ENCODE assay signal across 15 cellular contexts in the genomic region with DNA sequence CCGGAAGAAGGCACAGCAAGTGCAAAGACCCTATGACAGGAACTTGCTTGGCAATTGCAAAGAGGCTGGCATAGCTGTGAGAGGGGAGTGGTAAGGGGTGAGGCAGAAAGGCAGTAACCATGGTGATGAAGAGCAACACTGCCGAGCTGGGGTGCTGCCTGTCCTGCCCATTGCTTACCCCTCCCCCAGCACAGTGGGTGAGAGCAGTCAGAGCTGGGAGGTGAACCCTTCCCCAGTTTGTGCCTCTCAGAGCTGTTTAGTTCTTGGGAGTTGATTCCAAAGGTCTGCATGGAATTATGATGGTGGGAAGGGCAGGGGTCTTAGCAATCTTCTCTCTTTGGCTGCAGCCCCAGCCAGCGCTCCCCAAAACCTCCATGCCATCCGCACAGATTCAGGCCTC. TPM values are rescaled to one million over a fixed set of nuclear protein-coding genes. Genes with fewer than 3 reads are reported as not detected.
DNase-seq lines count a peak whose midpoint lies in the region; ATAC-seq, FAIRE-seq and TF ChIP-seq lines count a peak whose summit lies in the region.
"Had no signal": no experiment of that assay in that cellular context is flagged by ENCODE, and none has a peak within 500 bp of the region (broad histone marks: within the 10 kb centered on the region; RNA-seq: fewer than 3 reads in every experiment).

No MANE protein-coding gene starts in this region.

- H3K18ac ChIP-seq in H1 (ENCODE audit: extremely low read depth, low read length), result peak overlapping the region; percentile 99

- peak overlapping the region; percentile 79 for H4K91ac ChIP-seq in H1 (replicated peaks; ENCODE audit: insufficient read length, low read length)

- H3K27me3 Mint-ChIP-seq in nephron (ENCODE audit: low read depth), result no peaks in the 10 kb centered on the region

- H3K79me1 ChIP-seq in H1 (ENCODE audit: low read depth, low read length), result no peaks in the 10 kb centered on the region; the same call in none of the 2 replicates

- peak overlapping the region; percentile 99 for H2BK20ac ChIP-seq in H1 (ENCODE audit: low read length)

- no peak overlapping the region for H2AFZ ChIP-seq in H1 (ENCODE audit: low read length)
- H2AFZ ChIP-seq: parathyroid adenoma had no signal

- no peak overlapping the region for H3K14ac ChIP-seq in H1 (ENCODE audit: insufficient read length)

- ATAC-seq in HG03196 (IDR thresholded peaks at IDR 0.05; ENCODE audit: unreplicated experiment), result no peak
- ATAC-seq: activated CD8-positive, alpha-beta T cell treated with anti-CD3 and anti-CD28 coated beads, Interleukin-2, amount 10 ng/mL, durations not matched to agents 7 days and 5 days; PC-3 had no signal

- TF ChIP-seq CTCF in cardiac muscle cell (IDR thresholded peaks at IDR 0.05; ENCODE audit: low read depth, low read length), result no peak
- no peak for TF ChIP-seq CTCF in H1 (IDR thresholded peaks at IDR 0.05; ENCODE audit: control extremely low read depth in 1 of 3, insufficient read depth in 1 of 3, low read depth in 1 of 3, low read length in 3 of 3)
- no peak for TF ChIP-seq CTCF in nephron (IDR thresholded peaks at IDR 0.05; ENCODE audit: unreplicated experiment in 3 of 3)

- H3K9ac ChIP-seq in H1 (replicated peaks in 1 of 4; ENCODE audit: extremely low read depth in 1 of 4, low read depth in 3 of 4, low read length in 3 of 4), result peak overlapping the region in 2 of 4 experiments; percentile 70 to 71; a peak in 6 of 7 replicates
- H3K9ac ChIP-seq: parathyroid adenoma had no signal

- peak overlapping the region; percentile 35 to 73 (median 68) for H3K4me3 Mint-ChIP-seq in nephron
- H3K4me3 Mint-ChIP-seq: activated CD8-positive, alpha-beta T cell treated with anti-CD3 and anti-CD28 coated beads, Interleukin-2, amount 10 ng/mL, durations not matched to agents 7 days and 5 days; CD4-positive, CD25-positive, alpha-beta regulatory T cell had no signal

- H3K4ac ChIP-seq in H1 (replicated peaks; ENCODE audit: insufficient read length, low read depth, low read length), result peak overlapping the region; percentile 50

- H3K36me3 ChIP-seq in cardiac muscle cell (no peaks in the 10 kb centered on the region), H1 (ENCODE audit: control insufficient read depth in 2 of 4, insufficient read depth in 4 of 4, low read length in 3 of 4) (peaks cover 25 to 73% (median 33%) of the 10 kb centered on the region in 4 experiments; a peak in 7 of 8 replicates)

- TF ChIP-seq EP300 in H1 (IDR thresholded peaks at IDR 0.05; ENCODE audit: borderline replicate concordance in 1 of 2, low read depth in 2 of 2, low read length in 2 of 2), result peak; percentile 30 to 51; a peak in 1 of 3 replicates

- H3K23ac ChIP-seq in H1 (ENCODE audit: insufficient read length), result no peak overlapping the region

- TF ChIP-seq RAD21 in H1 (IDR thresholded peaks at IDR 0.05 in 1 of 2, conservative IDR thresholded peaks at IDR 0.05 in 1 of 2; ENCODE audit: low read depth in 2 of 2, low read length in 2 of 2), result no peak

- H2BK12ac ChIP-seq in H1 (ENCODE audit: low read depth, low read length), result peak overlapping the region; percentile 99

- peak overlapping the region; percentile 68 for H4K5ac ChIP-seq in H1 (ENCODE audit: insufficient read length, low read depth, low read length)

- H2BK15ac ChIP-seq in H1 (ENCODE audit: low read length), result peak overlapping the region; percentile 53; the same call in 1 of the 2 replicates

- TF ChIP-seq POLR2A in H1 (IDR thresholded peaks at IDR 0.05; ENCODE audit: control extremely low read depth in 1 of 2, low read depth in 2 of 2, low read length in 2 of 2), result peak in 1 of 2 experiments; percentile 80; a peak in 2 of 3 replicates

- H3K27ac ChIP-seq in cardiac muscle cell, result peak overlapping the region; percentile 95
- peak overlapping the region; percentile 94 for H3K27ac ChIP-seq in H1 (ENCODE audit: low read depth, low read length)
- H3K27ac ChIP-seq: parathyroid adenoma had no signal

- peak overlapping the region; percentile 66; the same call in 1 of the 2 replicates for H2AK5ac ChIP-seq in H1 (ENCODE audit: low read depth, low read length)

- POLR2A ChIA-PET in H1 (lab: Charles Lee; ENCODE audit: partially characterized antibody), result interaction anchor here (0.5 to 29.7 kb wide), 15 partner anchors 5 to 405 kb away, joined by 3 to 643 read pairs (median 4); partner anchors contain the start of genes EHD4, MAPKBP1, MGA and RPAP1

- H3K4me1 Mint-ChIP-seq in nephron, result peaks cover 51% of the 10 kb centered on the region

- DNase-seq in cardiac muscle cell (ENCODE audit: low read depth in 1 of 2, low spot score in 1 of 2) (peak in 1 of 2 donors; percentile 20), cardiac septum (ENCODE audit: low spot score) (no peak), H1 (ENCODE audit: low read depth in 1 of 2, low spot score in 2 of 2) (peak in 1 of 2 experiments; percentile 58), NCI-H187 treated with DMSO at 0.1 percent for 48 hours (lab: John Stamatoyannopoulos, UW) (no peak), G401 (ENCODE audit: low spot score) (no peak)
- DNase-seq in activated CD8-positive, alpha-beta memory T cell treated with anti-CD3 and anti-CD28 coated beads, Interleukin-2, amount 50 U/mL, for 4 hours, result no peak
- DNase-seq: activated CD8-positive, alpha-beta T cell treated with anti-CD3 and anti-CD28 coated beads, Interleukin-2, amount 10 ng/mL, durations not matched to agents 7 days and 5 days; activated gamma-delta T cell; aorta; CD4-positive, CD25-positive, alpha-beta regulatory T cell; PC-3 had no signal

- H3K9me3 ChIP-seq in cardiac muscle cell (ENCODE audit: low read depth) (no peaks in the 10 kb centered on the region), H1 (ENCODE audit: insufficient read depth in 2 of 2, low read depth in 1 of 2, low read length in 1 of 2) (no peaks in the 10 kb centered on the region)
- H3K9me3 ChIP-seq: stomach had no signal

- peak overlapping the region; percentile 94 for H2BK5ac ChIP-seq in H1 (ENCODE audit: low read depth, low read length)

- peak; percentile 39 for FAIRE-seq in H1 (lab: Jason Lieb, UNC)

- no peaks in the 10 kb centered on the region for H3K27me3 ChIP-seq in cardiac muscle cell
- H3K27me3 ChIP-seq in H1 (replicated peaks in 1 of 4; ENCODE audit: control insufficient read depth in 3 of 4, extremely low read depth in 1 of 4, insufficient read depth in 3 of 4, low read length in 3 of 4), result no peaks in the 10 kb centered on the region
- H3K27me3 ChIP-seq: stomach had no signal

- peaks cover 51% of the 10 kb centered on the region for H3K36me3 Mint-ChIP-seq in nephron (ENCODE audit: low read depth)
- H3K36me3 Mint-ChIP-seq: CD4-positive, CD25-positive, alpha-beta regulatory T cell had no signal

- H3K4me3 ChIP-seq in cardiac muscle cell (no peak overlapping the region), H1 (ENCODE audit: extremely low read depth in 1 of 4, insufficient read depth in 2 of 4, low read depth in 3 of 4, low read length in 4 of 4) (peak overlapping the region in 3 of 4 experiments; percentile 7 to 46 (median 13); a peak in 4 of 8 replicates)
- H3K4me3 ChIP-seq: stomach had no signal

- intact Hi-C loops in cardiac septum (cut with DNase I), result no loop called here

- H3K4me1 ChIP-seq in cardiac muscle cell (ENCODE audit: low read depth) (peaks cover 44% of the 10 kb centered on the region), H1 (replicated peaks in 1 of 4; ENCODE audit: control insufficient read depth in 3 of 4, insufficient read depth in 4 of 4, low read length in 3 of 4) (peaks cover 20 to 47% (median 40%) of the 10 kb centered on the region in 4 experiments)
- H3K4me1 ChIP-seq: parathyroid adenoma had no signal

- no peaks in the 10 kb centered on the region for H3K9me3 Mint-ChIP-seq in nephron

- H4K20me1 ChIP-seq in H1 (replicated peaks in 1 of 2; ENCODE audit: control insufficient read depth in 1 of 2, insufficient read depth in 2 of 2, low read length in 2 of 2), result no peaks in the 10 kb centered on the region

- in situ Hi-C loops in G401 (cut with HindIII; ENCODE audit: low sequenced_read_pairs), result no loop called here

- no peaks in the 10 kb centered on the region for H3K79me2 ChIP-seq in H1 (ENCODE audit: control insufficient read depth in 1 of 2, insufficient read depth in 2 of 2, low read length in 2 of 2)
- H3K79me2 ChIP-seq: parathyroid adenoma had no signal

- H3K27ac Mint-ChIP-seq in nephron, result peak overlapping the region; percentile 99 to 100 (median 100)
- H3K27ac Mint-ChIP-seq: activated CD8-positive, alpha-beta T cell treated with anti-CD3 and anti-CD28 coated beads, Interleukin-2, amount 10 ng/mL, durations not matched to agents 7 days and 5 days had no signal

- peak overlapping the region; percentile 58 to 62 for H3K4me2 ChIP-seq in H1 (ENCODE audit: insufficient read depth in 1 of 2, low read depth in 2 of 2, low read length in 2 of 2)

- H2BK120ac ChIP-seq in H1 (replicated peaks; ENCODE audit: low read depth, low read length), result peak overlapping the region; percentile 36

- H4K8ac ChIP-seq in H1 (ENCODE audit: extremely low read depth, insufficient read depth, low read length), result peak overlapping the region; percentile 88; the same call in 1 of the 2 replicates

- no peak overlapping the region for H3K56ac ChIP-seq in H1 (replicated peaks; ENCODE audit: insufficient read length, low read depth, low read length)

- 57% methylated on average over 4 of the region's 4 CpGs; no CpG with 5 or more reads in 1 of the 2 experiments for WGBS in H1 (ENCODE audit: extremely low coverage in 1 of 2, insufficient coverage in 1 of 2, insufficient read length in 1 of 2, insufficient replicate concordance in 2 of 2, low coverage in 1 of 2, low lambda C conversion rate in 2 of 2, missing lambda C conversion rate in 1 of 2), 2 experiments

- CTCF ChIA-PET in H1 (lab: Charles Lee; ENCODE audit: partially characterized antibody), result interaction anchor here (1.0 to 4.8 kb wide), 7 partner anchors 8 to 244 kb away, joined by 3 to 42 read pairs (median 6); partner anchors contain the start of genes MGA and TYRO3

- H3K23me2 ChIP-seq in H1 (ENCODE audit: low read depth, low read length), result no peaks in the 10 kb centered on the region; the same call in none of the 2 replicates

RNA-seq across cellular contexts. Expression of gene TYRO3, which starts 8.9 kb away (rescaled TPM):
- total RNA-seq in cardiac muscle cell (13.2 and 17.2 TPM in 2 replicates), cardiac septum (3.6 TPM)
- polyA plus RNA-seq in cardiac muscle cell (22.7 and 26.3 TPM in 2 replicates), H1 (2011; rRNA removed) (82.7 and 131 TPM in 2 replicates)
- 96.8 and 98.8 TPM in 2 replicates for total RNA-seq in H1 (2021; fragmentation: NEBNext Ultra II Directional; extraction: Animal tissue kit (Norgen Biotek cat#: 25700))
- polyA plus RNA-seq in H1 (2011; cell fraction: cytosol; rRNA removed), result 84.9 TPM
- polyA plus RNA-seq in H1 (2011; cell fraction: nucleus; rRNA removed), result 193 TPM
- 68.1 to 113 TPM (median 105 TPM) in 4 replicates for polyA plus RNA-seq in H1 (2012, experiment 1 of 2)
- 96.2 TPM for polyA plus RNA-seq in H1 (2012, experiment 2 of 2)
- polyA plus RNA-seq in H1 (2013, experiment 1 of 2), result 58.3 TPM
- polyA plus RNA-seq in H1 (2013, experiment 2 of 2), result 62.9 TPM
- 166 and 223 TPM in 2 replicates for polyA minus RNA-seq in H1 (2011; rRNA and poly(A)+ RNA removed)
- polyA minus RNA-seq in H1 (2011; cell fraction: cytosol; rRNA and poly(A)+ RNA removed), result 121 TPM
- polyA minus RNA-seq in H1 (2011; cell fraction: nucleus; rRNA and poly(A)+ RNA removed), result 106 TPM
- 25.9 and 26.2 TPM in 2 replicates for total RNA-seq in G401 (2014; rRNA removed; shearing (Covaris generic))
- total RNA-seq: CD4-positive, CD25-positive, alpha-beta regulatory T cell had no signal

RNA-seq across cellular contexts. Expression of gene RPAP1, which starts 23.8 kb away (rescaled TPM):
- total RNA-seq in cardiac muscle cell, result 37.1 and 46.9 TPM in 2 replicates
- polyA plus RNA-seq in cardiac muscle cell, result 37.2 and 40.7 TPM in 2 replicates
- total RNA-seq in cardiac septum, result 18.5 TPM
- total RNA-seq in H1 (2021; fragmentation: NEBNext Ultra II Directional; extraction: Animal tissue kit (Norgen Biotek cat#: 25700)), result 84.3 and 86.6 TPM in 2 replicates
- polyA plus RNA-seq in H1 (2011; rRNA removed), result 53.3 and 85.6 TPM in 2 replicates
- polyA plus RNA-seq in H1 (2011; cell fraction: cytosol; rRNA removed), result 27.4 TPM
- 76.1 TPM for polyA plus RNA-seq in H1 (2011; cell fraction: nucleus; rRNA removed)
- 66.6 to 76.2 TPM (median 71.2 TPM) in 4 replicates for polyA plus RNA-seq in H1 (2012, experiment 1 of 2)
- polyA plus RNA-seq in H1 (2012, experiment 2 of 2), result 72.7 TPM
- 46.6 TPM for polyA plus RNA-seq in H1 (2013, experiment 1 of 2)
- 43.2 TPM for polyA plus RNA-seq in H1 (2013, experiment 2 of 2)
- polyA minus RNA-seq in H1 (2011; rRNA and poly(A)+ RNA removed), result 45.1 and 58.5 TPM in 2 replicates
- polyA minus RNA-seq in H1 (2011; cell fraction: cytosol; rRNA and poly(A)+ RNA removed), result 39.3 TPM
- polyA minus RNA-seq in H1 (2011; cell fraction: nucleus; rRNA and poly(A)+ RNA removed), result 53.5 TPM
- 24.3 and 46.5 TPM in 2 replicates for total RNA-seq in G401 (2014; rRNA removed; shearing (Covaris generic))

RNA-seq across cellular contexts. Expression of gene LTK, which starts 54.2 kb away (rescaled TPM):
- total RNA-seq in cardiac muscle cell (2.6 and 3.7 TPM in 2 replicates), cardiac septum (0.65 TPM)
- polyA plus RNA-seq in cardiac muscle cell (3.0 and 4.4 TPM in 2 replicates), H1 (2011; rRNA removed) (0.05 and 0.06 TPM in 2 replicates)
- total RNA-seq in H1 (2021; fragmentation: NEBNext Ultra II Directional; extraction: Animal tissue kit (Norgen Biotek cat#: 25700)), result 0.19 and 0.38 TPM in 2 replicates
- polyA plus RNA-seq in H1 (2011; cell fraction: cytosol; rRNA removed), result 0.18 TPM
- 0.76 TPM for polyA plus RNA-seq in H1 (2011; cell fraction: nucleus; rRNA removed)
- polyA plus RNA-seq in H1 (2012, experiment 1 of 2), result 0.13 to 0.39 TPM (median 0.19 TPM) in 3 of 4 replicates, not detected in the other
- polyA plus RNA-seq in H1 (2012, experiment 2 of 2), result 0.14 TPM
- polyA plus RNA-seq in H1 (2013, experiment 1 of 2), result 0.14 TPM
- 0.09 TPM for polyA plus RNA-seq in H1 (2013, experiment 2 of 2)
- polyA minus RNA-seq in H1 (2011; rRNA and poly(A)+ RNA removed), result not detected in 2 replicates
- not detected for polyA minus RNA-seq in H1 (2011; cell fraction: cytosol; rRNA and poly(A)+ RNA removed)
- polyA minus RNA-seq in H1 (2011; cell fraction: nucleus; rRNA and poly(A)+ RNA removed), result not detected
- total RNA-seq in G401 (2014; rRNA removed; shearing (Covaris generic)), result not detected in 2 replicates
